ENCODE assay signal across 8 cellular contexts in genomic region chr22:42959472-42960145, GRCh38. TPM values are rescaled to one million over a fixed set of nuclear protein-coding genes. Genes with fewer than 3 reads are reported as not detected.
A peak's percentile ranks its signal among the peaks of the same experiment; 100 is the strongest.
DNase-seq lines count a peak whose midpoint lies in the region; ATAC-seq and TF ChIP-seq lines count a peak whose summit lies in the region.

No MANE protein-coding gene starts in this region.

- intact Hi-C loops in Right ventricle myocardium inferior (cut with DNase I) (loop anchor here (1.0 to 10.0 kb wide), 4 partner anchors 26 to 57 kb away; partner anchors contain the start of gene PACSIN2), cardiac septum (cut with DNase I) (no loop called here)

- no peak overlapping the region for H3K4me3 Mint-ChIP-seq in activated T-helper 17 cell treated with anti-CD3 and anti-CD28 coated beads, Interleukin-2, amount 50 U/mL, for 72 hours

- WGBS in hepatocyte (ENCODE audit: low lambda C conversion rate, missing lambda C conversion rate), result 26% methylated on average over 13 of the region's 13 CpGs

- H3K9me3 Mint-ChIP-seq in activated T-helper 17 cell treated with anti-CD3 and anti-CD28 coated beads, Interleukin-2, amount 50 U/mL, for 72 hours, result no peaks in the 10 kb centered on the region

- H3K4me3 ChIP-seq in hepatocyte (peak overlapping the region; percentile 0), skeletal muscle tissue (ENCODE audit: low read length in 3 of 3) (peak overlapping the region; percentile 41 to 63 (median 59))

- H3K27me3 Mint-ChIP-seq in activated T-helper 17 cell treated with anti-CD3 and anti-CD28 coated beads, Interleukin-2, amount 50 U/mL, for 72 hours, result no peaks in the 10 kb centered on the region

- no peak overlapping the region for H2AFZ ChIP-seq in hepatocyte

- peak; percentile 75 for DNase-seq in Right ventricle myocardium inferior (ENCODE audit: missing footprints)
- DNase-seq in cardiac septum (ENCODE audit: low spot score), result no peak
- DNase-seq in hepatocyte (ENCODE audit: low spot score), result peak; percentile 84
- DNase-seq in NCI-H526 (lab: John Stamatoyannopoulos, UW), result no peak
- no peak for DNase-seq in activated CD4-positive, alpha-beta T cell treated with anti-CD3 and anti-CD28 coated beads, Interleukin-2, amount 50 U/mL, for 48 hours

- no peaks in the 10 kb centered on the region for H4K20me1 ChIP-seq in hepatocyte (ENCODE audit: insufficient read depth, poor library complexity, severe bottlenecking)

- H3K9me2 ChIP-seq in hepatocyte (replicated peaks; ENCODE audit: insufficient read depth), result no peaks in the 10 kb centered on the region

- no peaks in the 10 kb centered on the region for H3K36me3 ChIP-seq in hepatocyte (replicated peaks; ENCODE audit: insufficient read depth, low read depth)
- H3K36me3 ChIP-seq in skeletal muscle tissue (ENCODE audit: control insufficient read depth in 3 of 3, insufficient read depth in 3 of 3, low read length in 3 of 3), result no peaks in the 10 kb centered on the region

- no peak for TF ChIP-seq CTCF in hepatocyte (IDR thresholded peaks at IDR 0.05; ENCODE audit: poor library complexity)

- H3K4me1 Mint-ChIP-seq in activated T-helper 17 cell treated with anti-CD3 and anti-CD28 coated beads, Interleukin-2, amount 50 U/mL, for 72 hours, result peaks cover 38% of the 10 kb centered on the region

- peaks cover 82% of the 10 kb centered on the region for H3K79me2 ChIP-seq in hepatocyte

- peak overlapping the region in 2 of 3 donors; percentile 8 to 58 for H3K9ac ChIP-seq in skeletal muscle tissue (ENCODE audit: low read depth in 1 of 3, low read length in 3 of 3)

- H3K27me3 ChIP-seq in hepatocyte (no peaks in the 10 kb centered on the region), skeletal muscle tissue (ENCODE audit: control insufficient read depth in 3 of 3, insufficient read depth in 3 of 3, low read length in 3 of 3) (no peaks in the 10 kb centered on the region)

- peak overlapping the region; percentile 91 for H3K27ac ChIP-seq in hepatocyte
- peak overlapping the region; percentile 22 for H3K27ac ChIP-seq in skeletal muscle tissue (ENCODE audit: low read depth, low read length)

- peaks cover 62% of the 10 kb centered on the region for H3K4me1 ChIP-seq in hepatocyte (ENCODE audit: insufficient read depth)
- H3K4me1 ChIP-seq in skeletal muscle tissue (ENCODE audit: control insufficient read depth in 3 of 3, insufficient read depth in 3 of 3, low read length in 3 of 3), result peaks cover 24 to 31% (median 24%) of the 10 kb centered on the region in 3 donors

- peak overlapping the region; percentile 67 for H3K4me2 ChIP-seq in hepatocyte

- H3K9me3 ChIP-seq in hepatocyte (ENCODE audit: low read depth) (no peaks in the 10 kb centered on the region), skeletal muscle tissue (ENCODE audit: control insufficient read depth in 3 of 3, low read length in 3 of 3) (no peaks in the 10 kb centered on the region)

- H3K36me3 Mint-ChIP-seq in activated T-helper 17 cell treated with anti-CD3 and anti-CD28 coated beads, Interleukin-2, amount 50 U/mL, for 72 hours (ENCODE audit: low read depth), result peaks cover 27% of the 10 kb centered on the region

- peak; percentile 89 for ATAC-seq in Right ventricle myocardium inferior
- no peak for ATAC-seq in activated T-helper 17 cell treated with anti-CD3 and anti-CD28 coated beads, Interleukin-2, amount 50 U/mL, for 72 hours (replicated peaks)
- ATAC-seq in HG02759 (IDR thresholded peaks at IDR 0.05; ENCODE audit: unreplicated experiment), result no peak

- peak overlapping the region; percentile 9 for H3K27ac Mint-ChIP-seq in activated T-helper 17 cell treated with anti-CD3 and anti-CD28 coated beads, Interleukin-2, amount 50 U/mL, for 72 hours

RNA-seq across cellular contexts. Expression of gene PACSIN2, which starts 55.3 kb away (rescaled TPM):
- total RNA-seq in Right ventricle myocardium inferior, result 64.9 TPM
- 41.5 TPM for total RNA-seq in cardiac septum
- 10 to 100 TPM; 22.9 to 26.3 TPM for total RNA-seq in activated T-helper 17 cell treated with anti-CD3 and anti-CD28 coated beads, Interleukin-2, amount 50 U/mL, for 72 hours
- total RNA-seq in hepatocyte, result 77.7 and 87.4 TPM in 2 replicates
- polyA plus RNA-seq in hepatocyte, result 85.5 and 86.3 TPM in 2 replicates
- 20.9 TPM for total RNA-seq in skeletal muscle tissue

Comparison
In these comparisons a context has a peak if more than half of its experiments do, and no peak if none do; other contexts are left out.
1. DNase-seq: peak in Right ventricle myocardium inferior (single experiment) and hepatocyte (single experiment); none in cardiac septum (single experiment), NCI-H526 (0 of 2) and activated CD4-positive, alpha-beta T cell treated with anti-CD3 and anti-CD28 coated beads, Interleukin-2, amount 50 U/mL, for 48 hours (0 of 2).